8 cellular contexts compared by ENCODE assay signal in genomic region chr12:27549231-27549800, GRCh38. TPM values are rescaled to one million over a fixed set of nuclear protein-coding genes. Genes with fewer than 3 reads are reported as not detected.
DNase-seq lines count a peak whose midpoint lies in the region; ATAC-seq and TF ChIP-seq lines count a peak whose summit lies in the region.

No MANE protein-coding gene starts in this region.

- no peaks in the 10 kb centered on the region for H3K27me3 ChIP-seq in esophagus squamous epithelium
- H3K27me3 ChIP-seq in CD8-positive, alpha-beta T cell (ENCODE audit: insufficient read depth, low read length) = no peaks in the 10 kb centered on the region

- no peak for TF ChIP-seq POLR2A in esophagus squamous epithelium (IDR thresholded peaks at IDR 0.05)

- WGBS in esophagus squamous epithelium, 2 donors = 10 to 17% methylated on average over 8 of the region's 8 CpGs

- H3K36me3 Mint-ChIP-seq in osteocyte (ENCODE audit: unreplicated experiment) = peaks cover 3% of the 10 kb centered on the region
- no peaks in the 10 kb centered on the region for H3K36me3 Mint-ChIP-seq in CD8-positive, alpha-beta T cell

- intact Hi-C loops in esophagus squamous epithelium (cut with DNase I) = no loop called here
- intact Hi-C loops in CD8-positive, alpha-beta T cell (cut with DNase I, micrococcal nuclease) = no loop called here

- peak overlapping the region; percentile 86 to 88 (median 88) for H3K27ac ChIP-seq in esophagus squamous epithelium
- H3K27ac ChIP-seq in CD8-positive, alpha-beta T cell (ENCODE audit: low read depth, low read length) = no peak overlapping the region

- no peaks in the 10 kb centered on the region for H3K9me3 ChIP-seq in esophagus squamous epithelium
- no peaks in the 10 kb centered on the region for H3K9me3 ChIP-seq in CD8-positive, alpha-beta T cell (ENCODE audit: low read length)

- CTCF ChIA-PET in CD8-positive, alpha-beta T cell (lab: Charles Lee) = no interaction called here

- peak overlapping the region in 3 of 4 donors; percentile 9 to 50 (median 18) for H3K4me3 ChIP-seq in esophagus squamous epithelium
- no peak overlapping the region for H3K4me3 ChIP-seq in CD8-positive, alpha-beta T cell (ENCODE audit: low read depth, low read length)

- H3K27ac Mint-ChIP-seq in osteocyte (ENCODE audit: unreplicated experiment) = peak overlapping the region; percentile 83
- no peak overlapping the region for H3K27ac Mint-ChIP-seq in CD8-positive, alpha-beta T cell

- no peaks in the 10 kb centered on the region for H3K27me3 Mint-ChIP-seq in osteocyte (ENCODE audit: unreplicated experiment)
- H3K27me3 Mint-ChIP-seq in CD8-positive, alpha-beta T cell (ENCODE audit: low read depth) = peaks cover 6% of the 10 kb centered on the region

- peak; percentile 16 to 49 for DNase-seq in AML-193 (lab: John Stamatoyannopoulos, UW)
- peak; percentile 87 for DNase-seq in RPMI7951 (ENCODE audit: low read depth)
- no peak for DNase-seq in esophagus squamous epithelium (lab: John Stamatoyannopoulos, UW)
- DNase-seq in osteocyte (ENCODE audit: extremely low spot score, unreplicated experiment) = no peak
- DNase-seq in activated effector memory CD4-positive, alpha-beta T cell treated with Interleukin-2 at 50 U/mL for 16 hours = no peak
- DNase-seq in cortex of kidney (lab: John Stamatoyannopoulos, UW) = no peak
- no peak for DNase-seq in CD8-positive, alpha-beta T cell
- DNase-seq in stimulated activated CD4-positive, alpha-beta T cell treated with anti-CD3 and anti-CD28 coated beads, Interleukin-2, amount 100 ng/mL, for 24 hours = no peak

- peaks cover 47% of the 10 kb centered on the region for H3K4me1 Mint-ChIP-seq in osteocyte (ENCODE audit: unreplicated experiment)
- H3K4me1 Mint-ChIP-seq in CD8-positive, alpha-beta T cell (ENCODE audit: low read depth) = no peaks in the 10 kb centered on the region

- no peak overlapping the region for H3K4me3 Mint-ChIP-seq in osteocyte (ENCODE audit: unreplicated experiment)
- H3K4me3 Mint-ChIP-seq in CD8-positive, alpha-beta T cell = no peak overlapping the region

- TF ChIP-seq CTCF in esophagus squamous epithelium (IDR thresholded peaks at IDR 0.05) (no peak), osteocyte (IDR thresholded peaks at IDR 0.05) (no peak)
- no peak for TF ChIP-seq CTCF in CD8-positive, alpha-beta T cell (IDR thresholded peaks at IDR 0.05)

- no peaks in the 10 kb centered on the region for H3K36me3 ChIP-seq in esophagus squamous epithelium
- H3K36me3 ChIP-seq in CD8-positive, alpha-beta T cell (ENCODE audit: insufficient read depth, low read length) = no peaks in the 10 kb centered on the region

- ATAC-seq in CD8-positive, alpha-beta T cell = no peak

- H3K9me3 Mint-ChIP-seq in osteocyte (ENCODE audit: unreplicated experiment) = no peaks in the 10 kb centered on the region
- H3K9me3 Mint-ChIP-seq in CD8-positive, alpha-beta T cell = no peaks in the 10 kb centered on the region

- POLR2A ChIA-PET in CD8-positive, alpha-beta T cell (lab: Charles Lee) = interaction anchor here (1.2 kb wide), 1 partner anchor 8 kb away, joined by 3 read pairs; no protein-coding TSS in a partner anchor

- H3K4me1 ChIP-seq in esophagus squamous epithelium = peaks cover 39 to 94% (median 41%) of the 10 kb centered on the region in 3 donors
- H3K4me1 ChIP-seq in CD8-positive, alpha-beta T cell (ENCODE audit: insufficient read depth, low read length) = no peaks in the 10 kb centered on the region

RNA-seq across cellular contexts. Expression of gene PPFIBP1, which starts 25.3 kb away (rescaled TPM):
- 52.0 and 58.0 TPM in 2 replicates for total RNA-seq in RPMI7951 (2014; rRNA removed; shearing (Covaris generic))
- total RNA-seq in esophagus squamous epithelium (10 to 100 TPM; 41.9 to 62.6 (median 46.7) TPM), osteocyte (81.5 and 84.1 TPM in 2 replicates)
- 1 to 10 TPM; 1.1 to 1.9 TPM for total RNA-seq in CD8-positive, alpha-beta T cell

Comparison
In these comparisons a context has a peak if more than half of its experiments do, and no peak if none do; other contexts are left out.
1. DNase-seq: peak in AML-193 (2 of 2) and RPMI7951 (single experiment); none in esophagus squamous epithelium (single experiment), osteocyte (single experiment), activated effector memory CD4-positive, alpha-beta T cell treated with Interleukin-2 at 50 U/mL for 16 hours (single experiment), cortex of kidney (single experiment), CD8-positive, alpha-beta T cell (0 of 7) and stimulated activated CD4-positive, alpha-beta T cell treated with anti-CD3 and anti-CD28 coated beads, Interleukin-2, amount 100 ng/mL, for 24 hours (0 of 2).
2. RNA of gene PPFIBP1, which starts 25.3 kb away (total RNA-seq): 81.5 to 84.1 TPM in osteocyte, 52.0 to 58.0 TPM in RPMI7951 and 41.9 to 62.6 TPM in esophagus squamous epithelium; 1.1 to 1.9 TPM in CD8-positive, alpha-beta T cell; every median in the first group is over 10 times any median in the second.